32 cellular contexts compared by ENCODE assay signal in the genomic region with DNA sequence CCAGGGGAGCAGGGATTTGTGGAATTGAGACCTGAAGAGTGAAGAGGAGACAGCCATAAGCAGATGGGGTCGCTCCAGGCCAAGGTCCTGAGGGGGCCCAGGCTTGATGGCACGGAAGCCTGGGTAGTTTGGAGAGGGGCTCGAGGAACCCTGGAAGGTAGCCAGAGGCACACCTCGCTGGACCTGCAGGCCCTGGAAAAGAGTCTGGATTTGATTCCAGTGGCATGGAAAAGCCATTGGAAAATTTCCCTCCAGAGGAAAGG. TPM values are rescaled to one million over a fixed set of nuclear protein-coding genes. Genes with fewer than 3 reads are reported as not detected.
"Had no signal": no experiment of that assay in that cellular context is flagged by ENCODE, and none has a peak within 500 bp of the region (broad histone marks: within the 10 kb centered on the region; RNA-seq: fewer than 3 reads in every experiment).

No MANE protein-coding gene starts in this region.

- H3K27me3 ChIP-seq: cardiac muscle cell, Peyer's patch had no signal

- H3K27ac Mint-ChIP-seq: activated B cell treated with CpG ODN at 0.5 μM for 24 hours; activated CD4-positive, alpha-beta memory T cell treated with anti-CD3 and anti-CD28 coated beads for 36 hours; activated naive CD8-positive, alpha-beta T cell treated with anti-CD3 and anti-CD28 coated beads for 36 hours; activated T-cell treated with anti-CD3 and anti-CD28 coated beads, Interleukin-2, amount 50 U/mL, for 72 hours; activated T-helper 17 cell treated with anti-CD3 and anti-CD28 coated beads, Interleukin-2, amount 50 U/mL, for 72 hours had no signal

- H3K36me3 ChIP-seq: cardiac muscle cell, Peyer's patch had no signal

- H3K9me3 ChIP-seq: Peyer's patch had no signal

- H3K4me1 Mint-ChIP-seq: activated B cell treated with CpG ODN at 0.5 μM for 24 hours; activated naive CD8-positive, alpha-beta T cell treated with anti-CD3 and anti-CD28 coated beads for 36 hours; activated T-helper 17 cell treated with anti-CD3 and anti-CD28 coated beads, Interleukin-2, amount 50 U/mL, for 72 hours had no signal

- H3K36me3 Mint-ChIP-seq: activated CD4-positive, alpha-beta memory T cell treated with anti-CD3 and anti-CD28 coated beads for 36 hours; activated naive CD8-positive, alpha-beta T cell treated with anti-CD3 and anti-CD28 coated beads for 36 hours had no signal

- H3K4me3 ChIP-seq: cardiac muscle cell, Peyer's patch had no signal

- DNase-seq: activated B cell treated with CpG ODN at 0.5 μM for 24 hours; activated CD4-positive, alpha-beta memory T cell treated with anti-CD3 and anti-CD28 coated beads for 36 hours; activated CD4-positive, alpha-beta T cell treated with anti-CD3 and anti-CD28 coated beads for 4 hours; activated CD4-positive, alpha-beta T cell treated with anti-CD3 and anti-CD28 coated beads, Interleukin-2, amount 50 U/mL, for 1 hour; activated CD4-positive, CD25-positive, alpha-beta regulatory T cell treated with anti-CD3 and anti-CD28 coated beads, Interleukin-2, amount 50 U/mL, for 72 hours; activated CD8-positive, alpha-beta memory T cell treated with anti-CD3 and anti-CD28 coated beads, Interleukin-2, amount 50 U/mL, for 48 hours; activated naive CD4-positive, alpha-beta T cell; activated naive CD4-positive, alpha-beta T cell treated with anti-CD3 and anti-CD28 coated beads, Interleukin-2, amount 50 U/mL, for 16 hours; activated naive CD8-positive, alpha-beta T cell treated with anti-CD3 and anti-CD28 coated beads for 36 hours; activated T-cell treated with anti-CD3 and anti-CD28 coated beads, Interleukin-2, amount 50 U/mL, for 72 hours; amniotic stem cell; Karpas-422; NCI-H1105; NCI-H1417 treated with DMSO at 0.1 percent for 48 hours; NCI-H1930; NCI-H2081 treated with DMSO at 0.1 percent for 48 hours; NCI-H345; NCI-H524 treated with DMSO at 0.1 percent for 48 hours; NK-92 treated with Interleukin-12 subunit alpha and Interleukin-12 subunit beta, amount 100 ng/mL, for 24 hours; PC-3; RPMI8226; SW 1271; T-helper 1 cell; T-helper 2 cell; T-helper 9 cell had no signal

- H3K4me1 ChIP-seq: Peyer's patch had no signal

- H3K27me3 Mint-ChIP-seq: activated B cell treated with CpG ODN at 0.5 μM for 24 hours; activated naive CD8-positive, alpha-beta T cell treated with anti-CD3 and anti-CD28 coated beads for 36 hours had no signal

- H3K4me3 Mint-ChIP-seq: activated B cell treated with CpG ODN at 0.5 μM for 24 hours; activated CD4-positive, alpha-beta memory T cell treated with anti-CD3 and anti-CD28 coated beads for 36 hours; activated naive CD8-positive, alpha-beta T cell treated with anti-CD3 and anti-CD28 coated beads for 36 hours; activated T-cell treated with anti-CD3 and anti-CD28 coated beads, Interleukin-2, amount 50 U/mL, for 72 hours; activated T-helper 17 cell treated with anti-CD3 and anti-CD28 coated beads, Interleukin-2, amount 50 U/mL, for 72 hours; central memory CD8-positive, alpha-beta T cell had no signal

- H3K27ac ChIP-seq: cardiac muscle cell, Peyer's patch, VCaP had no signal

- ATAC-seq: activated T-cell treated with anti-CD3 and anti-CD28 coated beads, Interleukin-2, amount 50 U/mL, for 72 hours; activated T-helper 17 cell treated with anti-CD3 and anti-CD28 coated beads, Interleukin-2, amount 50 U/mL, for 72 hours; PC-3 had no signal

- H3K9me3 Mint-ChIP-seq: activated B cell treated with CpG ODN at 0.5 μM for 24 hours; activated CD4-positive, alpha-beta memory T cell treated with anti-CD3 and anti-CD28 coated beads for 36 hours; activated naive CD8-positive, alpha-beta T cell treated with anti-CD3 and anti-CD28 coated beads for 36 hours; activated T-cell treated with anti-CD3 and anti-CD28 coated beads, Interleukin-2, amount 50 U/mL, for 72 hours; activated T-helper 17 cell treated with anti-CD3 and anti-CD28 coated beads, Interleukin-2, amount 50 U/mL, for 72 hours; central memory CD8-positive, alpha-beta T cell had no signal

RNA-seq across cellular contexts. Expression of a gene that starts 31.8 kb away (rescaled TPM):
- total RNA-seq: activated B cell treated with CpG ODN at 0.5 μM for 24 hours; activated CD4-positive, alpha-beta memory T cell treated with anti-CD3 and anti-CD28 coated beads for 36 hours; activated naive CD8-positive, alpha-beta T cell treated with anti-CD3 and anti-CD28 coated beads for 36 hours; activated T-cell treated with anti-CD3 and anti-CD28 coated beads, Interleukin-2, amount 50 U/mL, for 72 hours; MCF 10A; NCI-H460 had no signal
